Comparison of ENCODE assay signal across 10 cellular contexts in the genomic region with DNA sequence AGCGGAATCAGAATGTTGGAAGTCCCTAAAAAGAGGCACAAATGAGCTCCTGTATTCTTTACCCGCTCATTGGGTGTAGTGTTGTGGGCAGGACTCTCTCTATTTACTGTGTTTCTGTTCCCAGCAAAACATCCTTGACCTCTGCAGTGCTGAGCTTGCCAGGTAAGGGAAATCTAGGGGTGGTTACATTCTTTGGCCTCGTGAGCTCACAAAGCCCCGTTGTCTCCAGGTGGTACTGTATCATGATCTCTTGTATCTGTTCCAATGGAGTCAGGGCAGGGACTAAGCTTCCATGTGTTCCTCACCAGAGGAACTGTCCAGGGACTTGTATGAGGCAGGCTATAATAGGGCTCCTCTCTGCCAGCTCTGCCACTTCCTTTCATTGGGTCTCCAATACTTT. TPM values are rescaled to one million over a fixed set of nuclear protein-coding genes. Genes with fewer than 3 reads are reported as not detected.
"Had no signal": no experiment of that assay in that cellular context is flagged by ENCODE, and none has a peak within 500 bp of the region (broad histone marks: within the 10 kb centered on the region; RNA-seq: fewer than 3 reads in every experiment).

No MANE protein-coding gene starts in this region.

- ATAC-seq: K562 had no signal

- H3K9me3 ChIP-seq: HAP-1 had no signal

- DNase-seq: GOT3, H7, HFFc6, IMR-90, KG1 had no signal

- H3K4me1 ChIP-seq: HAP-1 had no signal

- H3K4me3 Mint-ChIP-seq: HFFc6 had no signal

- H3K9me3 Mint-ChIP-seq: HFFc6 had no signal

- H3K4me3 ChIP-seq: HAP-1, K562 had no signal

- H3K27ac Mint-ChIP-seq: HFFc6 had no signal

- FAIRE-seq: HTR-8/SVneo, K562 had no signal

- H3K36me3 ChIP-seq: HAP-1 had no signal

RNA-seq across cellular contexts. Expression of a gene that starts 11.8 kb away (rescaled TPM):
- total RNA-seq: H4, H7, HFFc6, HT-29, IMR-90, K562 had no signal
- polyA plus RNA-seq: IMR-90, K562 had no signal

RNA-seq across cellular contexts. Expression of a gene that starts 23.6 kb away (rescaled TPM):
- total RNA-seq: H4, H7, HFFc6, HT-29, IMR-90, K562 had no signal
- polyA plus RNA-seq: IMR-90, K562 had no signal

RNA-seq across cellular contexts. Expression of a gene that starts 34.5 kb away (rescaled TPM):
- total RNA-seq: H4, H7, HFFc6, HT-29, IMR-90, K562 had no signal
- polyA plus RNA-seq: IMR-90, K562 had no signal

RNA-seq across cellular contexts. Expression of a gene that starts 44.7 kb away (rescaled TPM):
- total RNA-seq: H4, H7, HFFc6, HT-29, IMR-90, K562 had no signal
- polyA plus RNA-seq: IMR-90, K562 had no signal

RNA-seq across cellular contexts. Expression of a gene that starts 49.6 kb away (rescaled TPM):
- total RNA-seq: H4, H7, HFFc6, HT-29, IMR-90, K562 had no signal
- polyA plus RNA-seq: IMR-90, K562 had no signal
